25 cellular contexts compared by ENCODE assay signal in the genomic region with DNA sequence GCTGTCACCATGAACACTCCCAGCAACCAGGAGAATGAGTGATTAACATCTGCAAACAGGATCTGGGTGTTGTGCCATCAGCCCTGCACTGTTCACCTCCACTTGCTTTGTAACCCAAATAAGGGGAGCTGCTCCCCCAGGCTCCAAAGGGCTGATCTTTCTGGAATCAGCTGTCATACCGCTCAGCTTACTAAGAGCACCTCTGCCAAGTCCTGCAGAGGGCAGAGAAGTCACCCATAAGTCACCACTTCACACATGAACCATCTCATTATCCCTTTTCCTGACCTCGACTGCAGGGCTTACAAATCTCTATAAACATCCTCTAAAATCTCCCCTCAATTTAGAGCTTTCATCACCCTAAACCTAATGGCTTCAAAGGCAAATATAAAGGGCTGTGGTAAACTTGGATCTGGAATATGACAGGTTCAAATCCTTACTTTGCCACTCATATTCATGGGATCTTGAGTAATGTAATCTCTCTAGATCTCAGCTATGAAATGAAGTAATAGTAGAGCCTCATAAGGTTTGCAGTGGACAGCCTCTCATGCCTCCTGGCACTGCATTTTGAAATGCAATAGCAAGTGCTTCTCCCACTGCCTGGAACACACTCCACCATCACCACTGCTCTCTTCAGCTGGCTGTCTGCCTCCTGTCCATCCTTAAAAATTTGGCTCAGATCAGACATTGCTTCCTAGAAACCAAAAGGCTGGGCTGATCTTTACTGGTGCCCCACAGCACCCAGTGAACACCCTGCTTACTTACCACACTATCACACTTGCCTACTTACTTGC. TPM values are rescaled to one million over a fixed set of nuclear protein-coding genes. Genes with fewer than 3 reads are reported as not detected.
DNase-seq lines count a peak whose midpoint lies in the region; ATAC-seq and TF ChIP-seq lines count a peak whose summit lies in the region.
"Had no signal": no experiment of that assay in that cellular context is flagged by ENCODE, and none has a peak within 500 bp of the region (broad histone marks: within the 10 kb centered on the region; RNA-seq: fewer than 3 reads in every experiment).

No MANE protein-coding gene starts in this region.

- TF ChIP-seq RAD21 in liver (IDR thresholded peaks at IDR 0.05), result no peak

- peaks cover 3 to 19% (median 16%) of the 10 kb centered on the region in 4 donors for H3K36me3 ChIP-seq in liver (ENCODE audit: control insufficient read depth in 4 of 4, insufficient read depth in 3 of 4, low read depth in 1 of 4, low read length in 3 of 4)
- H3K36me3 ChIP-seq: ovary had no signal

- 34% methylated on average over 2 of the region's 2 CpGs for WGBS in liver

- DNase-seq in ELR (ENCODE audit: low read depth), result peak; percentile 27
- peak; percentile 9 for DNase-seq in HT1080 (ENCODE audit: low read depth)
- DNase-seq in epithelial cell of esophagus (ENCODE audit: low read depth), result peak; percentile 49
- no peak for DNase-seq in activated CD8-positive, alpha-beta T cell treated with anti-CD3 and anti-CD28 coated beads, Interleukin-2, amount 10 ng/mL, durations not matched to agents 7 days and 5 days
- DNase-seq in COLO668 (lab: John Stamatoyannopoulos, UW; ENCODE audit: unreplicated experiment), result no peak
- DNase-seq in activated T-helper 1 cell treated with anti-CD3 and anti-CD28 coated beads, Interleukin-12 subunit alpha, Interleukin-12 subunit beta, Interleukin-2, Interleukin-4 antibody, amounts not matched to agents 30 ng/mL and 10 ng/mL and 1 ng/mL, durations not matched to agents 14 hours and 24 hours and 36 hours (ENCODE audit: low spot score), result no peak
- DNase-seq: activated CD4-positive, alpha-beta T cell treated with anti-CD3 and anti-CD28 coated beads, Interleukin-2, amount 10 ng/mL, durations not matched to agents 24 days and 14 days; activated T-cell treated with anti-CD3 and anti-CD28 coated beads for 4 hours; DMS153; dorsolateral prefrontal cortex; esophagus squamous epithelium; hypothalamus; left ventricle myocardium inferior; NCI-H1417; ovary; T1000; upper lobe of left lung had no signal

- no peak overlapping the region for H3K4me3 Mint-ChIP-seq in activated CD8-positive, alpha-beta T cell treated with anti-CD3 and anti-CD28 coated beads, Interleukin-2, amount 10 ng/mL, durations not matched to agents 7 days and 5 days
- no peak overlapping the region for H3K4me3 Mint-ChIP-seq in activated T-helper 1 cell treated with anti-CD3 and anti-CD28 coated beads, Interleukin-12 subunit alpha, Interleukin-12 subunit beta, Interleukin-2, Interleukin-4 antibody, amounts not matched to agents 30 ng/mL and 10 ng/mL and 1 ng/mL, durations not matched to agents 14 hours and 24 hours and 36 hours
- H3K4me3 Mint-ChIP-seq: activated CD4-positive, alpha-beta T cell treated with anti-CD3 and anti-CD28 coated beads, Interleukin-2, amount 10 ng/mL, durations not matched to agents 24 days and 14 days; stimulated activated effector memory CD8-positive, alpha-beta T cell treated with anti-CD3 and anti-CD28 coated beads, Interleukin-12 subunit alpha, Interleukin-12 subunit beta, amount 100 ng/mL, for 72 hours had no signal

- H3K27me3 ChIP-seq in liver (ENCODE audit: control insufficient read depth in 4 of 4, insufficient read depth in 4 of 4, low read length in 3 of 4), result no peaks in the 10 kb centered on the region
- H3K27me3 ChIP-seq: BLaER1 treated with 17β-estradiol and CSF1 and Interleukin-3, amounts not matched to agents 10 nM and 100 nM; cardiac muscle cell; dorsolateral prefrontal cortex; esophagus squamous epithelium; ovary; upper lobe of left lung had no signal

- no peak overlapping the region for H3K9ac ChIP-seq in liver (ENCODE audit: low read depth in 1 of 2, low read length in 2 of 2)
- H3K9ac ChIP-seq: BLaER1 treated with 17β-estradiol and CSF1 and Interleukin-3, amounts not matched to agents 10 nM and 100 nM had no signal

- H3K27ac Mint-ChIP-seq in activated CD8-positive, alpha-beta T cell treated with anti-CD3 and anti-CD28 coated beads, Interleukin-2, amount 10 ng/mL, durations not matched to agents 7 days and 5 days, result no peak overlapping the region
- no peak overlapping the region for H3K27ac Mint-ChIP-seq in activated T-helper 1 cell treated with anti-CD3 and anti-CD28 coated beads, Interleukin-12 subunit alpha, Interleukin-12 subunit beta, Interleukin-2, Interleukin-4 antibody, amounts not matched to agents 30 ng/mL and 10 ng/mL and 1 ng/mL, durations not matched to agents 14 hours and 24 hours and 36 hours
- H3K27ac Mint-ChIP-seq: activated CD4-positive, alpha-beta T cell treated with anti-CD3 and anti-CD28 coated beads, Interleukin-2, amount 10 ng/mL, durations not matched to agents 24 days and 14 days; activated naive CD4-positive, alpha-beta T cell treated with anti-CD3 and anti-CD28 coated beads, Interleukin-2, amount 50 U/mL, for 72 hours; stimulated activated effector memory CD8-positive, alpha-beta T cell treated with anti-CD3 and anti-CD28 coated beads, Interleukin-12 subunit alpha, Interleukin-12 subunit beta, amount 100 ng/mL, for 72 hours had no signal

- CTCF ChIA-PET in activated CD8-positive, alpha-beta T cell treated with anti-CD3 and anti-CD28 coated beads, Interleukin-2, amount 10 ng/mL, durations not matched to agents 7 days and 5 days (lab: Charles Lee), result no interaction called here

- H3K4me1 ChIP-seq in liver (ENCODE audit: control insufficient read depth in 4 of 4, insufficient read depth in 4 of 4, low read length in 3 of 4), result peaks cover 0 to 7% (median 4%) of the 10 kb centered on the region in 4 donors
- H3K4me1 ChIP-seq: upper lobe of left lung had no signal

- intact Hi-C loops in activated T-helper 1 cell treated with anti-CD3 and anti-CD28 coated beads, Interleukin-12 subunit alpha, Interleukin-12 subunit beta, Interleukin-2, Interleukin-4 antibody, amounts not matched to agents 30 ng/mL and 10 ng/mL and 1 ng/mL, durations not matched to agents 14 hours and 24 hours and 36 hours (cut with micrococcal nuclease), result no loop called here

- H3K9me3 Mint-ChIP-seq in activated CD8-positive, alpha-beta T cell treated with anti-CD3 and anti-CD28 coated beads, Interleukin-2, amount 10 ng/mL, durations not matched to agents 7 days and 5 days (ENCODE audit: insufficient read depth), result no peaks in the 10 kb centered on the region
- H3K9me3 Mint-ChIP-seq in activated T-helper 1 cell treated with anti-CD3 and anti-CD28 coated beads, Interleukin-12 subunit alpha, Interleukin-12 subunit beta, Interleukin-2, Interleukin-4 antibody, amounts not matched to agents 30 ng/mL and 10 ng/mL and 1 ng/mL, durations not matched to agents 14 hours and 24 hours and 36 hours, result no peaks in the 10 kb centered on the region
- H3K9me3 Mint-ChIP-seq: activated CD4-positive, alpha-beta T cell treated with anti-CD3 and anti-CD28 coated beads, Interleukin-2, amount 10 ng/mL, durations not matched to agents 24 days and 14 days; activated naive CD4-positive, alpha-beta T cell treated with anti-CD3 and anti-CD28 coated beads, Interleukin-2, amount 50 U/mL, for 72 hours; stimulated activated effector memory CD8-positive, alpha-beta T cell treated with anti-CD3 and anti-CD28 coated beads, Interleukin-12 subunit alpha, Interleukin-12 subunit beta, amount 100 ng/mL, for 72 hours had no signal

- no peaks in the 10 kb centered on the region for H3K9me3 ChIP-seq in liver (ENCODE audit: control insufficient read depth in 4 of 4, low read length in 3 of 4)
- H3K9me3 ChIP-seq: BLaER1 treated with 17β-estradiol and CSF1 and Interleukin-3, amounts not matched to agents 10 nM and 100 nM; esophagus squamous epithelium; left ventricle myocardium inferior; ovary; upper lobe of left lung had no signal

- peaks cover 5% of the 10 kb centered on the region for H3K27me3 Mint-ChIP-seq in activated CD8-positive, alpha-beta T cell treated with anti-CD3 and anti-CD28 coated beads, Interleukin-2, amount 10 ng/mL, durations not matched to agents 7 days and 5 days (ENCODE audit: low read depth)
- peaks cover 8% of the 10 kb centered on the region for H3K27me3 Mint-ChIP-seq in activated T-helper 1 cell treated with anti-CD3 and anti-CD28 coated beads, Interleukin-12 subunit alpha, Interleukin-12 subunit beta, Interleukin-2, Interleukin-4 antibody, amounts not matched to agents 30 ng/mL and 10 ng/mL and 1 ng/mL, durations not matched to agents 14 hours and 24 hours and 36 hours (ENCODE audit: insufficient read depth)

- peak overlapping the region; percentile 28 to 65 for H3K27ac ChIP-seq in liver (ENCODE audit: low read depth in 1 of 2, low read length in 2 of 2)
- H3K27ac ChIP-seq: cardiac muscle cell, dorsolateral prefrontal cortex, left ventricle myocardium inferior, ovary, upper lobe of left lung had no signal

- no peak for ATAC-seq in activated CD8-positive, alpha-beta T cell treated with anti-CD3 and anti-CD28 coated beads, Interleukin-2, amount 10 ng/mL, durations not matched to agents 7 days and 5 days
- ATAC-seq in HG02610 (IDR thresholded peaks at IDR 0.05; ENCODE audit: unreplicated experiment), result no peak
- ATAC-seq: activated naive CD4-positive, alpha-beta T cell treated with anti-CD3 and anti-CD28 coated beads, Interleukin-2, amount 50 U/mL, for 72 hours; K562; stimulated activated effector memory CD8-positive, alpha-beta T cell treated with anti-CD3 and anti-CD28 coated beads, Interleukin-12 subunit alpha, Interleukin-12 subunit beta, amount 100 ng/mL, for 72 hours had no signal

- TF ChIP-seq CTCF in epithelial cell of esophagus (IDR thresholded peaks at IDR 0.05; ENCODE audit: insufficient read depth, low read depth, low read length, missing control alignments) (no peak), liver (IDR thresholded peaks at IDR 0.05; ENCODE audit: low read depth, low read length, missing input control) (no peak)

- POLR2A ChIA-PET in activated CD8-positive, alpha-beta T cell treated with anti-CD3 and anti-CD28 coated beads, Interleukin-2, amount 10 ng/mL, durations not matched to agents 7 days and 5 days (lab: Charles Lee), result no interaction called here

- H3K4me3 ChIP-seq in epithelial cell of esophagus (ENCODE audit: low read length) (no peak overlapping the region), liver (ENCODE audit: low read depth in 1 of 3, low read length in 3 of 3) (no peak overlapping the region)
- H3K4me3 ChIP-seq: BLaER1 treated with 17β-estradiol and CSF1 and Interleukin-3, amounts not matched to agents 10 nM and 100 nM; cardiac muscle cell; dorsolateral prefrontal cortex; esophagus squamous epithelium; K562; left ventricle myocardium inferior; ovary; skin epidermis; upper lobe of left lung had no signal

- peaks cover 13% of the 10 kb centered on the region for H3K36me3 Mint-ChIP-seq in activated CD8-positive, alpha-beta T cell treated with anti-CD3 and anti-CD28 coated beads, Interleukin-2, amount 10 ng/mL, durations not matched to agents 7 days and 5 days (ENCODE audit: low read depth)
- peaks cover 18% of the 10 kb centered on the region for H3K36me3 Mint-ChIP-seq in activated T-helper 1 cell treated with anti-CD3 and anti-CD28 coated beads, Interleukin-12 subunit alpha, Interleukin-12 subunit beta, Interleukin-2, Interleukin-4 antibody, amounts not matched to agents 30 ng/mL and 10 ng/mL and 1 ng/mL, durations not matched to agents 14 hours and 24 hours and 36 hours (ENCODE audit: low read depth)

- H3K4me1 Mint-ChIP-seq in activated CD8-positive, alpha-beta T cell treated with anti-CD3 and anti-CD28 coated beads, Interleukin-2, amount 10 ng/mL, durations not matched to agents 7 days and 5 days (ENCODE audit: low read depth), result no peaks in the 10 kb centered on the region
- peaks cover 20% of the 10 kb centered on the region for H3K4me1 Mint-ChIP-seq in activated T-helper 1 cell treated with anti-CD3 and anti-CD28 coated beads, Interleukin-12 subunit alpha, Interleukin-12 subunit beta, Interleukin-2, Interleukin-4 antibody, amounts not matched to agents 30 ng/mL and 10 ng/mL and 1 ng/mL, durations not matched to agents 14 hours and 24 hours and 36 hours (ENCODE audit: low read depth)

RNA-seq across cellular contexts. Expression of gene ERLIN1, which starts 38.8 kb away (rescaled TPM):
- 56.7 and 75.2 TPM in 2 replicates for total RNA-seq in HT1080 (2014; rRNA removed; shearing (Covaris generic))
- 75.8 and 89.4 TPM in 2 replicates for polyA plus RNA-seq in HT1080 (2015; cell fraction: cytosol; rRNA removed)
- polyA plus RNA-seq in HT1080 (2015; cell fraction: nucleus; rRNA removed), result 70.8 and 72.5 TPM in 2 replicates
- 10 to 100 TPM; 73.9 to 85.4 TPM for total RNA-seq in liver
- polyA plus RNA-seq in liver, result 10 to 100 TPM; 21.7 to 66.2 TPM
- total RNA-seq in activated CD8-positive, alpha-beta T cell treated with anti-CD3 and anti-CD28 coated beads, Interleukin-2, amount 10 ng/mL, durations not matched to agents 7 days and 5 days, result 10 to 100 TPM; 14.9 to 17.0 TPM
- total RNA-seq in activated T-helper 1 cell treated with anti-CD3 and anti-CD28 coated beads, Interleukin-12 subunit alpha, Interleukin-12 subunit beta, Interleukin-2, Interleukin-4 antibody, amounts not matched to agents 30 ng/mL and 10 ng/mL and 1 ng/mL, durations not matched to agents 14 hours and 24 hours and 36 hours, result 16.6 and 19.4 TPM in 2 replicates

Comparison
In these comparisons a context has a peak if more than half of its experiments do, and no peak if none do; other contexts are left out.
1. DNase-seq: peak in ELR (single experiment), HT1080 (single experiment) and epithelial cell of esophagus (single experiment); none in activated CD8-positive, alpha-beta T cell treated with anti-CD3 and anti-CD28 coated beads, Interleukin-2, amount 10 ng/mL, durations not matched to agents 7 days and 5 days (single experiment), COLO668 (single experiment) and activated T-helper 1 cell treated with anti-CD3 and anti-CD28 coated beads, Interleukin-12 subunit alpha, Interleukin-12 subunit beta, Interleukin-2, Interleukin-4 antibody, amounts not matched to agents 30 ng/mL and 10 ng/mL and 1 ng/mL, durations not matched to agents 14 hours and 24 hours and 36 hours (single experiment).